ENCODE assay signal across 8 cellular contexts in genomic region chr2:109905796-109906195, GRCh38. TPM values are rescaled to one million over a fixed set of nuclear protein-coding genes. Genes with fewer than 3 reads are reported as not detected.
A peak's percentile ranks its signal among the peaks of the same experiment; 100 is the strongest.
DNase-seq lines count a peak whose midpoint lies in the region; ATAC-seq and TF ChIP-seq lines count a peak whose summit lies in the region.
"Not testable (repeated sequence)": the region's sequence is repeated elsewhere in the genome, so short reads cannot be mapped to it uniquely, and the experiment has no call there.

No MANE protein-coding gene starts in this region.

- H3K27me3 ChIP-seq in foreskin keratinocyte, gastrocnemius medialis: not testable (repeated sequence)

- TF ChIP-seq CTCF in foreskin keratinocyte (conservative IDR thresholded peaks at IDR 0.05); gastrocnemius medialis (IDR thresholded peaks at IDR 0.05 in 4 of 5, conservative IDR thresholded peaks at IDR 0.05 in 1 of 5): not testable (repeated sequence)

- not testable (repeated sequence) for H3K9me3 ChIP-seq in gastrocnemius medialis

- TF ChIP-seq POLR2A in gastrocnemius medialis (IDR thresholded peaks at IDR 0.05) = not testable (repeated sequence)

- intact Hi-C loops in gastrocnemius medialis (cut with DNase I; ENCODE audit: low total_unique reads) = not testable (repeated sequence)

- ATAC-seq in GM18519 (IDR thresholded peaks at IDR 0.05; ENCODE audit: low FRiP score, unreplicated experiment) = peak; percentile 60
- peak; percentile 74 for ATAC-seq in GM19455 (IDR thresholded peaks at IDR 0.05; ENCODE audit: unreplicated experiment)
- ATAC-seq in GM21723 (IDR thresholded peaks at IDR 0.05; ENCODE audit: unreplicated experiment) = peak; percentile 84
- ATAC-seq in HG02852 (IDR thresholded peaks at IDR 0.05; ENCODE audit: unreplicated experiment) = peak; percentile 96
- ATAC-seq in HG03135 (IDR thresholded peaks at IDR 0.05; ENCODE audit: unreplicated experiment) = peak; percentile 81
- ATAC-seq in HG03575 (IDR thresholded peaks at IDR 0.05; ENCODE audit: extremely low read depth, insufficient number of reproducible peaks, low FRiP score, unreplicated experiment) = peak; percentile 45
- ATAC-seq in foreskin keratinocyte = peak; percentile 93
- ATAC-seq in gastrocnemius medialis = peak; percentile 86 to 92

- in situ Hi-C loops in gastrocnemius medialis (cut with MboI; ENCODE audit: low sequenced_read_pairs in 4 of 4) = not testable (repeated sequence)

- not testable (repeated sequence) for H3K4me1 ChIP-seq in foreskin keratinocyte, gastrocnemius medialis

- not testable (repeated sequence) for DNase-seq in foreskin keratinocyte, gastrocnemius medialis

- H3K36me3 ChIP-seq in gastrocnemius medialis = not testable (repeated sequence)

- not testable (repeated sequence) for H3K27ac ChIP-seq in foreskin keratinocyte, gastrocnemius medialis

- H3K4me3 ChIP-seq in gastrocnemius medialis = not testable (repeated sequence)

RNA-seq across cellular contexts. Expression of gene LIMS3, which starts 7.3 kb away (rescaled TPM):
- total RNA-seq in foreskin keratinocyte = 1.2 TPM in 1 of 2 replicates, not detected in the other
- 0.08 and 0.17 TPM in 2 replicates for polyA plus RNA-seq in foreskin keratinocyte
- 10 to 100 TPM; 11.0 to 23.0 (median 16.9) TPM for total RNA-seq in gastrocnemius medialis

Comparison
In these comparisons a context has a peak if more than half of its experiments do, and no peak if none do; other contexts are left out.
1. ATAC-seq: peak in every context shown above with its lines; median percentile 96 in HG02852; 93 in foreskin keratinocyte; 89 in gastrocnemius medialis; 84 in GM21723; 81 in HG03135; 74 in GM19455; 60 in GM18519; 45 in HG03575.